ENCODE assay signal across 9 cellular contexts in genomic region chr22:21013742-21014201, GRCh38. TPM values are rescaled to one million over a fixed set of nuclear protein-coding genes. Genes with fewer than 3 reads are reported as not detected.
DNase-seq lines count a peak whose midpoint lies in the region; ATAC-seq and TF ChIP-seq lines count a peak whose summit lies in the region.
"Had no signal": no experiment of that assay in that cellular context is flagged by ENCODE, and none has a peak within 500 bp of the region (broad histone marks: within the 10 kb centered on the region; RNA-seq: fewer than 3 reads in every experiment).

No MANE protein-coding gene starts in this region.

- DNase-seq in Jurkat, Clone E6-1 (ENCODE audit: low read depth, low spot score) = no peak
- peak; percentile 52 for DNase-seq in osteoblast (ENCODE audit: insufficient read length, low spot score, missing footprints)
- DNase-seq in NOMO-1 (lab: John Stamatoyannopoulos, UW; ENCODE audit: unreplicated experiment in 2 of 2) = no peak
- DNase-seq in NCI-H345 treated with DMSO at 0.1 percent for 48 hours (lab: John Stamatoyannopoulos, UW; ENCODE audit: unreplicated experiment) = no peak
- no peak for DNase-seq in SK-N-DZ (ENCODE audit: low spot score)

- peaks cover 12 to 29% of the 10 kb centered on the region in 2 donors for H3K4me1 ChIP-seq in duodenal mucosa (ENCODE audit: control insufficient read depth in 1 of 2, insufficient read depth in 2 of 2, low read length in 2 of 2)
- peaks cover 27% of the 10 kb centered on the region for H3K4me1 ChIP-seq in osteoblast (ENCODE audit: insufficient read depth, low read length)

- H3K9ac ChIP-seq in duodenal mucosa (ENCODE audit: low read depth in 1 of 2, low read length in 2 of 2) = peak overlapping the region in 1 of 2 donors; percentile 34

- H3K9me3 ChIP-seq in duodenal mucosa (ENCODE audit: control insufficient read depth in 1 of 2, low read length in 2 of 2) (no peaks in the 10 kb centered on the region), osteoblast (ENCODE audit: low read depth, low read length) (no peaks in the 10 kb centered on the region)

- H3K27ac ChIP-seq in duodenal mucosa (ENCODE audit: low read depth, low read length) (no peak overlapping the region), osteoblast (ENCODE audit: low read depth, low read length) (peak overlapping the region; percentile 58)

- no peaks in the 10 kb centered on the region for H3K79me2 ChIP-seq in osteoblast (ENCODE audit: insufficient read depth, low read length)

- peak overlapping the region; percentile 92 for H3K4me2 ChIP-seq in osteoblast (ENCODE audit: insufficient read depth, low read length)

- H3K4me3 ChIP-seq in GM08714 (ENCODE audit: low read length) (peak overlapping the region; percentile 16; the same call in 1 of the 2 replicates), duodenal mucosa (ENCODE audit: low read depth in 1 of 2, low read length in 2 of 2) (peak overlapping the region; percentile 42 to 54), osteoblast (ENCODE audit: insufficient read depth, low read length) (peak overlapping the region; percentile 82)
- peak overlapping the region; percentile 49 for H3K4me3 ChIP-seq in Jurkat, Clone E6-1 (ENCODE audit: low read length)

- H3K27me3 ChIP-seq in duodenal mucosa (ENCODE audit: control insufficient read depth in 1 of 2, insufficient read depth in 2 of 2, low read length in 2 of 2) (no peaks in the 10 kb centered on the region), osteoblast (ENCODE audit: insufficient read depth, low read length) (no peaks in the 10 kb centered on the region)

- peak overlapping the region; percentile 93 for H2AFZ ChIP-seq in osteoblast (ENCODE audit: low read length)

- no peak for ATAC-seq in GM19397 (IDR thresholded peaks at IDR 0.05; ENCODE audit: unreplicated experiment)

- H3K36me3 ChIP-seq in duodenal mucosa (ENCODE audit: control insufficient read depth in 1 of 2, insufficient read depth in 2 of 2, low read length in 2 of 2) (no peaks in the 10 kb centered on the region), osteoblast (ENCODE audit: insufficient read depth, low read length) (no peaks in the 10 kb centered on the region)

- TF ChIP-seq CTCF in osteoblast (IDR thresholded peaks at IDR 0.05; ENCODE audit: extremely low read depth, low read depth, low read length) = no peak

- peaks cover 8% of the 10 kb centered on the region for H4K20me1 ChIP-seq in osteoblast (ENCODE audit: insufficient read depth, low read length)

RNA-seq across cellular contexts. Expression of gene P2RX6, which starts 1.2 kb away (rescaled TPM):
- not detected for polyA plus RNA-seq in Jurkat, Clone E6-1 (2012; ENCODE audit: insufficient read depth, insufficient read length)
- 3.2 and 5.1 TPM in 2 replicates for total RNA-seq in osteoblast
- 0.71 and 0.73 TPM in 2 replicates for polyA plus RNA-seq in SK-N-DZ (2014; cell fraction: cytosol; rRNA removed)
- polyA plus RNA-seq in SK-N-DZ (2014; cell fraction: nucleus; rRNA removed) = 5.6 and 7.9 TPM in 2 replicates

RNA-seq across cellular contexts. Expression of gene THAP7, which starts 11.9 kb away (rescaled TPM):
- polyA plus RNA-seq in Jurkat, Clone E6-1 (2012; ENCODE audit: insufficient read depth, insufficient read length) = 61.4 TPM
- total RNA-seq in osteoblast = 23.9 and 24.2 TPM in 2 replicates
- 45.0 and 48.4 TPM in 2 replicates for polyA plus RNA-seq in SK-N-DZ (2014; cell fraction: cytosol; rRNA removed)
- 81.3 and 92.9 TPM in 2 replicates for polyA plus RNA-seq in SK-N-DZ (2014; cell fraction: nucleus; rRNA removed)

RNA-seq across cellular contexts. Expression of gene SLC7A4, which starts 18.6 kb away (rescaled TPM):
- polyA plus RNA-seq in Jurkat, Clone E6-1 (2012; ENCODE audit: insufficient read depth, insufficient read length) = not detected
- under 0.01 and 0.36 TPM in 2 replicates for total RNA-seq in osteoblast
- 0.29 TPM in 1 of 2 replicates, not detected in the other for polyA plus RNA-seq in SK-N-DZ (2014; cell fraction: cytosol; rRNA removed)
- polyA plus RNA-seq in SK-N-DZ (2014; cell fraction: nucleus; rRNA removed) = 0.09 and 0.19 TPM in 2 replicates
- total RNA-seq: pulmonary artery endothelial cell had no signal

RNA-seq across cellular contexts. Expression of gene LZTR1, which starts 31.7 kb away (rescaled TPM):
- 45.9 TPM for polyA plus RNA-seq in Jurkat, Clone E6-1 (2012; ENCODE audit: insufficient read depth, insufficient read length)
- total RNA-seq in osteoblast = 56.8 and 58.0 TPM in 2 replicates
- 27.2 and 32.2 TPM in 2 replicates for polyA plus RNA-seq in SK-N-DZ (2014; cell fraction: cytosol; rRNA removed)
- 300 and 350 TPM in 2 replicates for polyA plus RNA-seq in SK-N-DZ (2014; cell fraction: nucleus; rRNA removed)

RNA-seq across cellular contexts. Expression of gene LRRC74B, which starts 32.0 kb away (rescaled TPM):
- polyA plus RNA-seq in Jurkat, Clone E6-1 (2012; ENCODE audit: insufficient read depth, insufficient read length) = not detected
- under 0.01 TPM in 1 of 2 replicates, not detected in the other for total RNA-seq in osteoblast
- polyA plus RNA-seq in SK-N-DZ (2014; cell fraction: cytosol; rRNA removed) = 0.06 TPM in 1 of 2 replicates, not detected in the other
- polyA plus RNA-seq in SK-N-DZ (2014; cell fraction: nucleus; rRNA removed) = not detected in 2 replicates
- total RNA-seq: pulmonary artery endothelial cell had no signal

Comparison
In these comparisons a context has a peak if more than half of its experiments do, and no peak if none do; other contexts are left out.
1. H3K4me3 ChIP-seq: peak in every context shown above with its lines; median percentile 82 in osteoblast; 49 in Jurkat, Clone E6-1; 48 in duodenal mucosa; 16 in GM08714.